1 cellular context compared by ENCODE assay signal in the genomic region with DNA sequence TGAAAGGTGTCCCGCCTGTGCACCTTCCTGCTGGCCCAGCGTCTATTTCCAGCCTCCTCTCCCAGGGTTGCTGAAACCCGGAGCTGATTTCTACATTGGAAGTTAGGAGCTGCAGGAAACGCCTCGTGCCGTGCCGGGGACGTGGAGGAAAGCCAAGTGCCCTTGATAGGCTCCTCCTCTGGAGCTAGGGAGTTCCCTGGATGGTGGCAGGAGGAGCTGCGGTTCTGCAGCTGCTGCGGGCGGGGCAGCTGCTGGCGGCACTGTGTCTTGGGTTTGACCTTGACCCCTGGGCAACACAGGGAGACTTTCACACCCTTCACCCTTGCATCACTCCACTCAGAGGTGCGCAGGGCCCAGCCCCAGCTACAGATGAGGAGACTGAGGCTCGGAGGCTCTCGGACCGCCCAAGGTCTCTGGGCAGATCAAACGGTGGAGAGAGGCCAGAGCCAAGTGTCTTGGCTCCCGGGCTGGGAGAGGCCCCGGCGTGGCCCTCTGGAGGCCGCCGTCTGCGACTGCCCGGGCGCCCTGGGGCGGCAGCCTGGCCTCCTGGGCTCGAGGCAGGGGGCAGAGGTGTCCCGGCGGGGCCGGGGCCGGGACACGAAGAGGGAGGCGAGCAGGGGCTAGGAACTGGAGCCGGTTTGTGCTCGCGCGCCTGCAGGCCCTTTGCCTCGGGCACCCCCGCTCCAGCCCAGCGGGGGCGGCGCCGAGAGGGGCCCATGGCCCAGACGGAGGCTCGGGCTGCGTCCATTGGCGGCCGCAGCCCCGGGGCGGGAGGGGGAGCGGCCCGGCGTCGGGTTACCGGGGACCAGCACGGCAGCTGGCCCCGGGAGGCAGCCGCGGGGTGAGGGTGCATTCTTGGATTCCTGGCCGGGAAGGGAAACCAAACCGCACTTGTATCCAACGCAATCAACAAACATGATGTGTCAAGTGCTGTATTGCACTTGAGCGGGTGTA.
TF ChIP-seq lines count a peak whose summit lies in the region.

No MANE protein-coding gene starts in this region.

TF ChIP-seq in HepG2, 621 proteins besides CTCF, POLR2A, EP300 and RAD21 (continued from another document and continues in another):
- TF ChIP-seq, protein P1, sequence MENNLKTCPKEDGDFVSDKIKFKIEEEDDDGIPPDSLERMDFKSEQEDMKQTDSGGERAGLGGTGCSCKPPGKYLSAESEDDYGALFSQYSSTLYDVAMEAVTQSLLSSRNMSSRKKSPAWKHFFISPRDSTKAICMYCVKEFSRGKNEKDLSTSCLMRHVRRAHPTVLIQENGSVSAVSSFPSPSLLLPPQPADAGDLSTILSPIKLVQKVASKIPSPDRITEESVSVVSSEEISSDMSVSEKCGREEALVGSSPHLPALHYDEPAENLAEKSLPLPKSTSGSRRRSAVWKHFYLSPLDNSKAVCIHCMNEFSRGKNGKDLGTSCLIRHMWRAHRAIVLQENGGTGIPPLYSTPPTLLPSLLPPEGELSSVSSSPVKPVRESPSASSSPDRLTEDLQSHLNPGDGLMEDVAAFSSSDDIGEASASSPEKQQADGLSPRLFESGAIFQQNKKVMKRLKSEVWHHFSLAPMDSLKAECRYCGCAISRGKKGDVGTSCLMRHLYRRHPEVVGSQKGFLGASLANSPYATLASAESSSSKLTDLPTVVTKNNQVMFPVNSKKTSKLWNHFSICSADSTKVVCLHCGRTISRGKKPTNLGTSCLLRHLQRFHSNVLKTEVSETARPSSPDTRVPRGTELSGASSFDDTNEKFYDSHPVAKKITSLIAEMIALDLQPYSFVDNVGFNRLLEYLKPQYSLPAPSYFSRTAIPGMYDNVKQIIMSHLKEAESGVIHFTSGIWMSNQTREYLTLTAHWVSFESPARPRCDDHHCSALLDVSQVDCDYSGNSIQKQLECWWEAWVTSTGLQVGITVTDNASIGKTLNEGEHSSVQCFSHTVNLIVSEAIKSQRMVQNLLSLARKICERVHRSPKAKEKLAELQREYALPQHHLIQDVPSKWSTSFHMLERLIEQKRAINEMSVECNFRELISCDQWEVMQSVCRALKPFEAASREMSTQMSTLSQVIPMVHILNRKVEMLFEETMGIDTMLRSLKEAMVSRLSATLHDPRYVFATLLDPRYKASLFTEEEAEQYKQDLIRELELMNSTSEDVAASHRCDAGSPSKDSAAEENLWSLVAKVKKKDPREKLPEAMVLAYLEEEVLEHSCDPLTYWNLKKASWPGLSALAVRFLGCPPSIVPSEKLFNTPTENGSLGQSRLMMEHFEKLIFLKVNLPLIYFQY (CRISPR knock-in tag; IDR thresholded peaks at IDR 0.05; ENCODE audit: borderline replicate concordance), result no peak
- TF ChIP-seq ZBTB21 (CRISPR knock-in tag; IDR thresholded peaks at IDR 0.05), result no peak
- TF ChIP-seq PCBP2 (optimal IDR thresholded peaks at IDR 0.05; ENCODE audit: low read depth, low read length, poor library complexity, severe bottlenecking), result no peak
- no peak for TF ChIP-seq PHF5A (CRISPR knock-in tag; IDR thresholded peaks at IDR 0.05; ENCODE audit: low read depth, unreplicated experiment)
- TF ChIP-seq, protein P2, sequence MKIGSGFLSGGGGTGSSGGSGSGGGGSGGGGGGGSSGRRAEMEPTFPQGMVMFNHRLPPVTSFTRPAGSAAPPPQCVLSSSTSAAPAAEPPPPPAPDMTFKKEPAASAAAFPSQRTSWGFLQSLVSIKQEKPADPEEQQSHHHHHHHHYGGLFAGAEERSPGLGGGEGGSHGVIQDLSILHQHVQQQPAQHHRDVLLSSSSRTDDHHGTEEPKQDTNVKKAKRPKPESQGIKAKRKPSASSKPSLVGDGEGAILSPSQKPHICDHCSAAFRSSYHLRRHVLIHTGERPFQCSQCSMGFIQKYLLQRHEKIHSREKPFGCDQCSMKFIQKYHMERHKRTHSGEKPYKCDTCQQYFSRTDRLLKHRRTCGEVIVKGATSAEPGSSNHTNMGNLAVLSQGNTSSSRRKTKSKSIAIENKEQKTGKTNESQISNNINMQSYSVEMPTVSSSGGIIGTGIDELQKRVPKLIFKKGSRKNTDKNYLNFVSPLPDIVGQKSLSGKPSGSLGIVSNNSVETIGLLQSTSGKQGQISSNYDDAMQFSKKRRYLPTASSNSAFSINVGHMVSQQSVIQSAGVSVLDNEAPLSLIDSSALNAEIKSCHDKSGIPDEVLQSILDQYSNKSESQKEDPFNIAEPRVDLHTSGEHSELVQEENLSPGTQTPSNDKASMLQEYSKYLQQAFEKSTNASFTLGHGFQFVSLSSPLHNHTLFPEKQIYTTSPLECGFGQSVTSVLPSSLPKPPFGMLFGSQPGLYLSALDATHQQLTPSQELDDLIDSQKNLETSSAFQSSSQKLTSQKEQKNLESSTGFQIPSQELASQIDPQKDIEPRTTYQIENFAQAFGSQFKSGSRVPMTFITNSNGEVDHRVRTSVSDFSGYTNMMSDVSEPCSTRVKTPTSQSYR (CRISPR knock-in tag; IDR thresholded peaks at IDR 0.05; ENCODE audit: borderline replicate concordance), result no peak; the same call in 1 of the 2 replicates
- TF ChIP-seq, protein P3, sequence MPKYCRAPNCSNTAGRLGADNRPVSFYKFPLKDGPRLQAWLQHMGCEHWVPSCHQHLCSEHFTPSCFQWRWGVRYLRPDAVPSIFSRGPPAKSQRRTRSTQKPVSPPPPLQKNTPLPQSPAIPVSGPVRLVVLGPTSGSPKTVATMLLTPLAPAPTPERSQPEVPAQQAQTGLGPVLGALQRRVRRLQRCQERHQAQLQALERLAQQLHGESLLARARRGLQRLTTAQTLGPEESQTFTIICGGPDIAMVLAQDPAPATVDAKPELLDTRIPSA (CRISPR knock-in tag; IDR thresholded peaks at IDR 0.05; ENCODE audit: borderline replicate concordance), result no peak
- no peak; the same call in 1 of the 2 replicates for TF ChIP-seq ZNF713 (CRISPR knock-in tag; IDR thresholded peaks at IDR 0.05)
- 0 out of 2 replicates have a peak, but pooled peaks have one; percentile 27 for TF ChIP-seq ZNF619 (CRISPR knock-in tag; IDR thresholded peaks at IDR 0.05)
- peak; percentile 26; the same call in 1 of the 2 replicates for TF ChIP-seq TBX2 (CRISPR knock-in tag; IDR thresholded peaks at IDR 0.05; ENCODE audit: borderline replicate concordance)
- TF ChIP-seq, protein P4, sequence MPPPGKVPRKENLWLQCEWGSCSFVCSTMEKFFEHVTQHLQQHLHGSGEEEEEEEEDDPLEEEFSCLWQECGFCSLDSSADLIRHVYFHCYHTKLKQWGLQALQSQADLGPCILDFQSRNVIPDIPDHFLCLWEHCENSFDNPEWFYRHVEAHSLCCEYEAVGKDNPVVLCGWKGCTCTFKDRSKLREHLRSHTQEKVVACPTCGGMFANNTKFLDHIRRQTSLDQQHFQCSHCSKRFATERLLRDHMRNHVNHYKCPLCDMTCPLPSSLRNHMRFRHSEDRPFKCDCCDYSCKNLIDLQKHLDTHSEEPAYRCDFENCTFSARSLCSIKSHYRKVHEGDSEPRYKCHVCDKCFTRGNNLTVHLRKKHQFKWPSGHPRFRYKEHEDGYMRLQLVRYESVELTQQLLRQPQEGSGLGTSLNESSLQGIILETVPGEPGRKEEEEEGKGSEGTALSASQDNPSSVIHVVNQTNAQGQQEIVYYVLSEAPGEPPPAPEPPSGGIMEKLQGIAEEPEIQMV (CRISPR knock-in tag; IDR thresholded peaks at IDR 0.05; ENCODE audit: low read depth), result no peak
- peak; percentile 64; the same call in 1 of the 2 replicates for TF ChIP-seq ZNF292 (CRISPR knock-in tag; IDR thresholded peaks at IDR 0.05; ENCODE audit: borderline replicate concordance, low read depth)
- TF ChIP-seq GTF3A (CRISPR knock-in tag; conservative IDR thresholded peaks at IDR 0.05), result no peak
- no peak for TF ChIP-seq KLF15 (CRISPR knock-in tag; IDR thresholded peaks at IDR 0.05; ENCODE audit: borderline replicate concordance)
- TF ChIP-seq, protein P5, sequence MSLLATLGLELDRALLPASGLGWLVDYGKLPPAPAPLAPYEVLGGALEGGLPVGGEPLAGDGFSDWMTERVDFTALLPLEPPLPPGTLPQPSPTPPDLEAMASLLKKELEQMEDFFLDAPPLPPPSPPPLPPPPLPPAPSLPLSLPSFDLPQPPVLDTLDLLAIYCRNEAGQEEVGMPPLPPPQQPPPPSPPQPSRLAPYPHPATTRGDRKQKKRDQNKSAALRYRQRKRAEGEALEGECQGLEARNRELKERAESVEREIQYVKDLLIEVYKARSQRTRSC (CRISPR knock-in tag; IDR thresholded peaks at IDR 0.05; ENCODE audit: low read depth), result no peak
- peak; percentile 61; the same call in 1 of the 2 replicates for TF ChIP-seq HNRNPL (IDR thresholded peaks at IDR 0.05; ENCODE audit: low read depth, low read length)
- TF ChIP-seq, protein P6, sequence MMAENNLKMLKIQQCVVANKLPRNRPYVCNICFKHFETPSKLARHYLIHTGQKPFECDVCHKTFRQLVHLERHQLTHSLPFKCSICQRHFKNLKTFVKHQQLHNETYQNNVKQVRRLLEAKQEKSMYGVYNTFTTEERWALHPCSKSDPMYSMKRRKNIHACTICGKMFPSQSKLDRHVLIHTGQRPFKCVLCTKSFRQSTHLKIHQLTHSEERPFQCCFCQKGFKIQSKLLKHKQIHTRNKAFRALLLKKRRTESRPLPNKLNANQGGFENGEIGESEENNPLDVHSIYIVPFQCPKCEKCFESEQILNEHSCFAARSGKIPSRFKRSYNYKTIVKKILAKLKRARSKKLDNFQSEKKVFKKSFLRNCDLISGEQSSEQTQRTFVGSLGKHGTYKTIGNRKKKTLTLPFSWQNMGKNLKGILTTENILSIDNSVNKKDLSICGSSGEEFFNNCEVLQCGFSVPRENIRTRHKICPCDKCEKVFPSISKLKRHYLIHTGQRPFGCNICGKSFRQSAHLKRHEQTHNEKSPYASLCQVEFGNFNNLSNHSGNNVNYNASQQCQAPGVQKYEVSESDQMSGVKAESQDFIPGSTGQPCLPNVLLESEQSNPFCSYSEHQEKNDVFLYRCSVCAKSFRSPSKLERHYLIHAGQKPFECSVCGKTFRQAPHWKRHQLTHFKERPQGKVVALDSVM (CRISPR knock-in tag; IDR thresholded peaks at IDR 0.05), result peak; percentile 37; the same call in 1 of the 2 replicates
- peak; percentile 47; the same call in 1 of the 2 replicates for TF ChIP-seq FOXO1 (CRISPR knock-in tag; IDR thresholded peaks at IDR 0.05)
- TF ChIP-seq, protein P7, sequence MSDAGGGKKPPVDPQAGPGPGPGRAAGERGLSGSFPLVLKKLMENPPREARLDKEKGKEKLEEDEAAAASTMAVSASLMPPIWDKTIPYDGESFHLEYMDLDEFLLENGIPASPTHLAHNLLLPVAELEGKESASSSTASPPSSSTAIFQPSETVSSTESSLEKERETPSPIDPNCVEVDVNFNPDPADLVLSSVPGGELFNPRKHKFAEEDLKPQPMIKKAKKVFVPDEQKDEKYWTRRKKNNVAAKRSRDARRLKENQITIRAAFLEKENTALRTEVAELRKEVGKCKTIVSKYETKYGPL (CRISPR knock-in tag; IDR thresholded peaks at IDR 0.05), result no peak
- TF ChIP-seq MED1 (CRISPR knock-in tag; IDR thresholded peaks at IDR 0.05), result no peak
- no peak for TF ChIP-seq HDAC6 (IDR thresholded peaks at IDR 0.05; ENCODE audit: low read depth, low read length)
- TF ChIP-seq, protein P8, sequence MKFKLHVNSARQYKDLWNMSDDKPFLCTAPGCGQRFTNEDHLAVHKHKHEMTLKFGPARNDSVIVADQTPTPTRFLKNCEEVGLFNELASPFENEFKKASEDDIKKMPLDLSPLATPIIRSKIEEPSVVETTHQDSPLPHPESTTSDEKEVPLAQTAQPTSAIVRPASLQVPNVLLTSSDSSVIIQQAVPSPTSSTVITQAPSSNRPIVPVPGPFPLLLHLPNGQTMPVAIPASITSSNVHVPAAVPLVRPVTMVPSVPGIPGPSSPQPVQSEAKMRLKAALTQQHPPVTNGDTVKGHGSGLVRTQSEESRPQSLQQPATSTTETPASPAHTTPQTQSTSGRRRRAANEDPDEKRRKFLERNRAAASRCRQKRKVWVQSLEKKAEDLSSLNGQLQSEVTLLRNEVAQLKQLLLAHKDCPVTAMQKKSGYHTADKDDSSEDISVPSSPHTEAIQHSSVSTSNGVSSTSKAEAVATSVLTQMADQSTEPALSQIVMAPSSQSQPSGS (CRISPR knock-in tag; IDR thresholded peaks at IDR 0.05), result no peak; the same call in 1 of the 2 replicates
- TF ChIP-seq ZNF749 (CRISPR knock-in tag; IDR thresholded peaks at IDR 0.05; ENCODE audit: borderline replicate concordance), result no peak
- no peak for TF ChIP-seq ZNF343 (CRISPR knock-in tag; IDR thresholded peaks at IDR 0.05)
- peak; percentile 79; the same call in 1 of the 2 replicates for TF ChIP-seq KDM3A (CRISPR knock-in tag; IDR thresholded peaks at IDR 0.05; ENCODE audit: low read depth)
- TF ChIP-seq, protein P9, sequence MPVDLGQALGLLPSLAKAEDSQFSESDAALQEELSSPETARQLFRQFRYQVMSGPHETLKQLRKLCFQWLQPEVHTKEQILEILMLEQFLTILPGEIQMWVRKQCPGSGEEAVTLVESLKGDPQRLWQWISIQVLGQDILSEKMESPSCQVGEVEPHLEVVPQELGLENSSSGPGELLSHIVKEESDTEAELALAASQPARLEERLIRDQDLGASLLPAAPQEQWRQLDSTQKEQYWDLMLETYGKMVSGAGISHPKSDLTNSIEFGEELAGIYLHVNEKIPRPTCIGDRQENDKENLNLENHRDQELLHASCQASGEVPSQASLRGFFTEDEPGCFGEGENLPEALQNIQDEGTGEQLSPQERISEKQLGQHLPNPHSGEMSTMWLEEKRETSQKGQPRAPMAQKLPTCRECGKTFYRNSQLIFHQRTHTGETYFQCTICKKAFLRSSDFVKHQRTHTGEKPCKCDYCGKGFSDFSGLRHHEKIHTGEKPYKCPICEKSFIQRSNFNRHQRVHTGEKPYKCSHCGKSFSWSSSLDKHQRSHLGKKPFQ (CRISPR knock-in tag; IDR thresholded peaks at IDR 0.05; ENCODE audit: insufficient replicate concordance), result no peak
- TF ChIP-seq ZNF510 (CRISPR knock-in tag; IDR thresholded peaks at IDR 0.05; ENCODE audit: low read depth), result 0 out of 2 replicates have a peak, but pooled peaks have one; percentile 70
- TF ChIP-seq GFI1 (CRISPR knock-in tag; IDR thresholded peaks at IDR 0.05; ENCODE audit: borderline replicate concordance), result peak; percentile 48; the same call in 1 of the 2 replicates
- TF ChIP-seq SATB2 (CRISPR knock-in tag; IDR thresholded peaks at IDR 0.05), result no peak
- TF ChIP-seq ARNTL (CRISPR knock-in tag; IDR thresholded peaks at IDR 0.05), result peak; percentile 42; the same call in 1 of the 2 replicates
- TF ChIP-seq ZNF792 (CRISPR knock-in tag; IDR thresholded peaks at IDR 0.05), result no peak
- 0 out of 2 replicates have a peak, but pooled peaks have one; percentile 5 for TF ChIP-seq ZNF501 (CRISPR knock-in tag; IDR thresholded peaks at IDR 0.05)
- TF ChIP-seq MATR3 (CRISPR knock-in tag; IDR thresholded peaks at IDR 0.05), result no peak; the same call in 1 of the 2 replicates
- TF ChIP-seq ZNF232 (CRISPR knock-in tag; IDR thresholded peaks at IDR 0.05; ENCODE audit: borderline replicate concordance), result no peak
- TF ChIP-seq PHB2 (IDR thresholded peaks at IDR 0.05; ENCODE audit: partially characterized antibody), result no peak
- 0 out of 2 replicates have a peak, but pooled peaks have one; percentile 6 for TF ChIP-seq ZNF782 (CRISPR knock-in tag; IDR thresholded peaks at IDR 0.05; ENCODE audit: borderline replicate concordance)
- no peak for TF ChIP-seq SMAD3 (CRISPR knock-in tag; IDR thresholded peaks at IDR 0.05)
- TF ChIP-seq, protein P10, sequence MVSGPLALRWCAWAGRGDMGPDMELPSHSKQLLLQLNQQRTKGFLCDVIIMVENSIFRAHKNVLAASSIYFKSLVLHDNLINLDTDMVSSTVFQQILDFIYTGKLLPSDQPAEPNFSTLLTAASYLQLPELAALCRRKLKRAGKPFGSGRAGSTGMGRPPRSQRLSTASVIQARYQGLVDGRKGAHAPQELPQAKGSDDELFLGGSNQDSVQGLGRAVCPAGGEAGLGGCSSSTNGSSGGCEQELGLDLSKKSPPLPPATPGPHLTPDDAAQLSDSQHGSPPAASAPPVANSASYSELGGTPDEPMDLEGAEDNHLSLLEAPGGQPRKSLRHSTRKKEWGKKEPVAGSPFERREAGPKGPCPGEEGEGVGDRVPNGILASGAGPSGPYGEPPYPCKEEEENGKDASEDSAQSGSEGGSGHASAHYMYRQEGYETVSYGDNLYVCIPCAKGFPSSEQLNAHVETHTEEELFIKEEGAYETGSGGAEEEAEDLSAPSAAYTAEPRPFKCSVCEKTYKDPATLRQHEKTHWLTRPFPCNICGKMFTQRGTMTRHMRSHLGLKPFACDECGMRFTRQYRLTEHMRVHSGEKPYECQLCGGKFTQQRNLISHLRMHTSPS (CRISPR knock-in tag; IDR thresholded peaks at IDR 0.05; ENCODE audit: low read depth), result no peak
- TF ChIP-seq SETDB1 (CRISPR knock-in tag; IDR thresholded peaks at IDR 0.05; ENCODE audit: borderline replicate concordance), result no peak
